ENCODE assay signal across 8 cellular contexts in genomic region chr14:24146978-24147760, GRCh38. TPM values are rescaled to one million over a fixed set of nuclear protein-coding genes. Genes with fewer than 3 reads are reported as not detected.
DNase-seq lines count a peak whose midpoint lies in the region; ATAC-seq and TF ChIP-seq lines count a peak whose summit lies in the region.

RNF31 (plus strand) TSS chr14:24147498; CDS start chr14:24147699, 201 bp downstream.

- no peaks in the 10 kb centered on the region for H3K27me3 ChIP-seq in right lobe of liver

- peak within 1 kb of the TSS; percentile 88 for H3K27ac ChIP-seq in C4-2B
- peak within 1 kb of the TSS; percentile 49 to 79 (median 75) for H3K27ac ChIP-seq in right lobe of liver

- DNase-seq in NCI-H774 (lab: John Stamatoyannopoulos, UW) (peak; percentile 98), dermis microvascular lymphatic vessel endothelial cell (ENCODE audit: low read depth in 2 of 2) (peak; percentile 92 to 99), right lobe of liver (peak; percentile 98 to 99 (median 98))
- DNase-seq in activated CD4-positive, alpha-beta T cell treated with anti-CD3 and anti-CD28 coated beads, Interleukin-2, amount 50 U/mL, for 4 hours, result peak; percentile 97 to 98
- peak; percentile 95 to 98 for DNase-seq in stimulated activated CD4-positive, alpha-beta T cell treated with anti-CD3 and anti-CD28 coated beads, Interleukin-4, amount 100 ng/mL, for 4 hours

- peaks cover 0 to 44% (median 19%) of the 10 kb centered on the region in 4 donors for H3K36me3 ChIP-seq in right lobe of liver

- H3K9me3 ChIP-seq in right lobe of liver, result no peaks in the 10 kb centered on the region

- peak; percentile 54 for TF ChIP-seq POLR2A in right lobe of liver (IDR thresholded peaks at IDR 0.05)

- H3K4me3 ChIP-seq in right lobe of liver, result peak within 1 kb of the TSS; percentile 70 to 86 (median 83)

- intact Hi-C loops in right lobe of liver (cut with DNase I), result no loop called here

- peak; percentile 85 for ATAC-seq in GM19395 (IDR thresholded peaks at IDR 0.05; ENCODE audit: unreplicated experiment)
- ATAC-seq in HG03565 (IDR thresholded peaks at IDR 0.05; ENCODE audit: unreplicated experiment), result peak; percentile 73
- ATAC-seq in right lobe of liver, result peak; percentile 89 to 93 (median 90)

- TF ChIP-seq CTCF in C4-2B (conservative IDR thresholded peaks at IDR 0.05) (no peak), right lobe of liver (IDR thresholded peaks at IDR 0.05) (peak in 1 of 4 donors; percentile 12)

- H3K4me1 ChIP-seq in right lobe of liver, result peaks cover 0 to 18% (median 4%) of the 10 kb centered on the region in 4 donors

- WGBS in right lobe of liver (ENCODE audit: insufficient coverage, low coverage, low lambda C conversion rate, missing lambda C conversion rate), result 0% methylated on average over 22 of the region's 57 CpGs

RNA-seq across cellular contexts. Expression of gene RNF31, which starts in this region (rescaled TPM):
- 20.4 and 31.1 TPM in 2 replicates for total RNA-seq in dermis microvascular lymphatic vessel endothelial cell
- 10 to 100 TPM; 17.5 to 39.6 (median 26.2) TPM for total RNA-seq in right lobe of liver

Comparison
In these comparisons a context has a peak if more than half of its experiments do, and no peak if none do; other contexts are left out.
1. Peak in every context shown above with its lines: DNase-seq, ATAC-seq, H3K4me3 ChIP-seq and H3K27ac ChIP-seq.